Comparison of ENCODE assay signal across 19 cellular contexts in genomic region chr4:127660486-127660885, GRCh38.
"Had no signal": no experiment of that assay in that cellular context is flagged by ENCODE, and none has a peak within 500 bp of the region (broad histone marks: within the 10 kb centered on the region; RNA-seq: fewer than 3 reads in every experiment).

No MANE protein-coding gene starts in this region.

- DNase-seq: dermis blood vessel endothelial cell; heart right ventricle; hypothalamus; kidney glomerular epithelial cell; naive thymus-derived CD4-positive, alpha-beta T cell; nephron progenitor cell; posterior cingulate gyrus; right cardiac atrium; stimulated activated CD4-positive, alpha-beta T cell treated with anti-CD3 and anti-CD28 coated beads, Interleukin-4, amount 100 ng/mL, for 1 hour; stimulated activated CD8-positive, alpha-beta memory T cell treated with anti-CD3 and anti-CD28 coated beads, Interleukin-4, amount 100 ng/mL, for 48 hours; stimulated activated naive CD8-positive, alpha-beta T cell treated with anti-CD3 and anti-CD28 coated beads, Interleukin-15, Interleukin-2, amounts not matched to agents 100 U/mL and 50 U/mL, for 24 hours; tibial artery; upper lobe of left lung; uterus had no signal

- H3K36me3 Mint-ChIP-seq: naive thymus-derived CD4-positive, alpha-beta T cell; stimulated activated effector memory CD8-positive, alpha-beta T cell treated with anti-CD3 and anti-CD28 coated beads, Interleukin-12 subunit alpha, Interleukin-12 subunit beta, amount 100 ng/mL, for 72 hours had no signal

- H3K27ac Mint-ChIP-seq: naive thymus-derived CD4-positive, alpha-beta T cell; stimulated activated effector memory CD8-positive, alpha-beta T cell treated with anti-CD3 and anti-CD28 coated beads, Interleukin-12 subunit alpha, Interleukin-12 subunit beta, amount 100 ng/mL, for 72 hours had no signal

- H3K4me3 ChIP-seq: heart right ventricle, tibial artery, upper lobe of left lung, uterus had no signal

- H3K27ac ChIP-seq: heart right ventricle, tibial artery, upper lobe of left lung, uterus had no signal

- H3K27me3 ChIP-seq: heart right ventricle, tibial artery, upper lobe of left lung, uterus had no signal

- H3K9me3 ChIP-seq: heart right ventricle, tibial artery, upper lobe of left lung, uterus had no signal

- H3K27me3 Mint-ChIP-seq: naive thymus-derived CD4-positive, alpha-beta T cell had no signal

- FAIRE-seq: colon, frontal cortex, islet of Langerhans had no signal

- H3K4me3 Mint-ChIP-seq: naive thymus-derived CD4-positive, alpha-beta T cell; nephron progenitor cell; stimulated activated effector memory CD8-positive, alpha-beta T cell treated with anti-CD3 and anti-CD28 coated beads, Interleukin-12 subunit alpha, Interleukin-12 subunit beta, amount 100 ng/mL, for 72 hours had no signal

- H3K4me1 Mint-ChIP-seq: naive thymus-derived CD4-positive, alpha-beta T cell; stimulated activated effector memory CD8-positive, alpha-beta T cell treated with anti-CD3 and anti-CD28 coated beads, Interleukin-12 subunit alpha, Interleukin-12 subunit beta, amount 100 ng/mL, for 72 hours had no signal

- ATAC-seq: esophagus mucosa; heart right ventricle; naive thymus-derived CD4-positive, alpha-beta T cell; right cardiac atrium; stimulated activated effector memory CD8-positive, alpha-beta T cell treated with anti-CD3 and anti-CD28 coated beads, Interleukin-12 subunit alpha, Interleukin-12 subunit beta, amount 100 ng/mL, for 72 hours; stimulated activated naive CD8-positive, alpha-beta T cell treated with anti-CD3 and anti-CD28 coated beads, Interleukin-15, Interleukin-2, amounts not matched to agents 100 U/mL and 50 U/mL, for 24 hours had no signal

- H3K4me1 ChIP-seq: heart right ventricle, upper lobe of left lung, uterus had no signal

- H3K36me3 ChIP-seq: upper lobe of left lung, uterus had no signal
